In genomic region chr7:116863168-116863670, GRCh38 we compare ENCODE assay signal across 8 cellular contexts. TPM values are rescaled to one million over a fixed set of nuclear protein-coding genes. Genes with fewer than 3 reads are reported as not detected.
DNase-seq lines count a peak whose midpoint lies in the region; ATAC-seq and TF ChIP-seq lines count a peak whose summit lies in the region.

No MANE protein-coding gene starts in this region.

- H3K79me2 ChIP-seq in neural progenitor cell (ENCODE audit: low read depth) = peaks cover 58% of the 10 kb centered on the region

- POLR2A ChIA-PET in activated CD4-positive, alpha-beta memory T cell treated with anti-CD3 and anti-CD28 coated beads for 36 hours (lab: Charles Lee) = interaction anchor here (1.5 kb wide), 1 partner anchor 9 kb away, joined by 4 read pairs; no protein-coding TSS in a partner anchor

- H4K20me1 ChIP-seq in neural progenitor cell (ENCODE audit: low read depth) = peaks cover 36% of the 10 kb centered on the region

- H3K4me1 ChIP-seq in BE2C (peaks cover 3% of the 10 kb centered on the region), neural progenitor cell (peaks cover 7% of the 10 kb centered on the region)

- peak overlapping the region; percentile 91 for H2AFZ ChIP-seq in neural progenitor cell (replicated peaks)

- ATAC-seq in GM18909 (IDR thresholded peaks at IDR 0.05; ENCODE audit: poor library complexity, unreplicated experiment) = peak; percentile 1

- H3F3A ChIP-seq in neural progenitor cell (ENCODE audit: low read depth) = no peaks in the 10 kb centered on the region

- peaks cover 45% of the 10 kb centered on the region for H3K4me1 Mint-ChIP-seq in activated CD4-positive, alpha-beta memory T cell treated with anti-CD3 and anti-CD28 coated beads for 36 hours (ENCODE audit: low read depth)
- peaks cover 20% of the 10 kb centered on the region for H3K4me1 Mint-ChIP-seq in neural progenitor cell

- peak overlapping the region; percentile 87 for H3K27ac ChIP-seq in neural progenitor cell

- no peaks in the 10 kb centered on the region for H3K27me3 ChIP-seq in BE2C
- H3K27me3 ChIP-seq in neural progenitor cell = no peaks in the 10 kb centered on the region

- H3K4me2 ChIP-seq in neural progenitor cell = peak overlapping the region; percentile 96

- peak overlapping the region; percentile 97 for H3K4me3 ChIP-seq in BE2C (ENCODE audit: low read depth, low read length)
- H3K4me3 ChIP-seq in neural progenitor cell = peak overlapping the region; percentile 92

- peak overlapping the region; percentile 85 for H3K27ac Mint-ChIP-seq in activated CD4-positive, alpha-beta memory T cell treated with anti-CD3 and anti-CD28 coated beads for 36 hours
- peak overlapping the region; percentile 99 for H3K27ac Mint-ChIP-seq in neural progenitor cell

- H3K27me3 Mint-ChIP-seq in activated CD4-positive, alpha-beta memory T cell treated with anti-CD3 and anti-CD28 coated beads for 36 hours = peaks cover 4% of the 10 kb centered on the region
- peaks cover 3% of the 10 kb centered on the region for H3K27me3 Mint-ChIP-seq in neural progenitor cell (ENCODE audit: insufficient read depth, low read depth)

- peak; percentile 31 for DNase-seq in BE2C
- peak; percentile 17 for DNase-seq in HuH-7 (ENCODE audit: low spot score)
- DNase-seq in activated CD4-positive, alpha-beta memory T cell treated with anti-CD3 and anti-CD28 coated beads for 36 hours = peak; percentile 25
- DNase-seq in fibroblast of the conjunctiva (ENCODE audit: low read depth) = peak; percentile 6
- peak; percentile 62 for DNase-seq in neural progenitor cell (ENCODE audit: low spot score)
- no peak for DNase-seq in DMS53 (lab: John Stamatoyannopoulos, UW)
- DNase-seq in RPMI8226 = no peak

- H3K9ac ChIP-seq in neural progenitor cell = peak overlapping the region; percentile 89

- peaks cover 7% of the 10 kb centered on the region for H3K36me3 Mint-ChIP-seq in activated CD4-positive, alpha-beta memory T cell treated with anti-CD3 and anti-CD28 coated beads for 36 hours
- H3K36me3 Mint-ChIP-seq in neural progenitor cell = peaks cover 19% of the 10 kb centered on the region

- CTCF ChIA-PET in activated CD4-positive, alpha-beta memory T cell treated with anti-CD3 and anti-CD28 coated beads for 36 hours (lab: Charles Lee) = interaction anchor here (0.7 kb wide), 1 partner anchor 25 kb away, joined by 3 read pairs; no protein-coding TSS in a partner anchor

- H3K36me3 ChIP-seq in BE2C (peaks cover 4% of the 10 kb centered on the region; the same call in 1 of the 2 replicates), neural progenitor cell (no peaks in the 10 kb centered on the region)

- H3K9me3 ChIP-seq in BE2C = no peaks in the 10 kb centered on the region
- no peaks in the 10 kb centered on the region for H3K9me3 ChIP-seq in neural progenitor cell (ENCODE audit: low read depth)

- TF ChIP-seq CTCF in BE2C (IDR thresholded peaks at IDR 0.05; ENCODE audit: low read depth, low read length) (no peak; the same call in 1 of the 2 replicates), neural progenitor cell (IDR thresholded peaks at IDR 0.05) (no peak)

- intact Hi-C loops in activated CD4-positive, alpha-beta memory T cell treated with anti-CD3 and anti-CD28 coated beads for 36 hours (cut with micrococcal nuclease) = loop anchor here (1.0 to 10.0 kb wide), 4 partner anchors 9 to 1322 kb away; partner anchors contain the start of gene LSM8

- H3K9me3 Mint-ChIP-seq in activated CD4-positive, alpha-beta memory T cell treated with anti-CD3 and anti-CD28 coated beads for 36 hours = no peaks in the 10 kb centered on the region
- H3K9me3 Mint-ChIP-seq in neural progenitor cell = no peaks in the 10 kb centered on the region

- H3K4me3 Mint-ChIP-seq in activated CD4-positive, alpha-beta memory T cell treated with anti-CD3 and anti-CD28 coated beads for 36 hours = peak overlapping the region; percentile 87
- H3K4me3 Mint-ChIP-seq in neural progenitor cell = peak overlapping the region; percentile 100

RNA-seq across cellular contexts. Expression of gene CAPZA2, which starts 0.8 kb away (rescaled TPM):
- polyA plus RNA-seq in BE2C (2012; ENCODE audit: insufficient read depth, insufficient read length, low read depth) = 78.0 TPM
- total RNA-seq in activated CD4-positive, alpha-beta memory T cell treated with anti-CD3 and anti-CD28 coated beads for 36 hours = 100 to 1,000 TPM; 163 to 176 TPM
- 102 and 210 TPM in 2 replicates for total RNA-seq in neural progenitor cell (ENCODE audit: low replicate concordance)

Comparison
In these comparisons a context has a peak if more than half of its experiments do, and no peak if none do; other contexts are left out.
1. DNase-seq: peak in BE2C (single experiment), HuH-7 (single experiment), activated CD4-positive, alpha-beta memory T cell treated with anti-CD3 and anti-CD28 coated beads for 36 hours (single experiment), fibroblast of the conjunctiva (single experiment) and neural progenitor cell (single experiment); none in DMS53 (single experiment) and RPMI8226 (single experiment).